In genomic region chr16:19700319-19700781, GRCh38 we compare ENCODE assay signal across 8 cellular contexts. TPM values are rescaled to one million over a fixed set of nuclear protein-coding genes. Genes with fewer than 3 reads are reported as not detected.
DNase-seq lines count a peak whose midpoint lies in the region; ATAC-seq and TF ChIP-seq lines count a peak whose summit lies in the region.

No MANE protein-coding gene starts in this region.

- H3K36me3 ChIP-seq in esophagus squamous epithelium = peaks cover 0 to 49% (median 4%) of the 10 kb centered on the region in 3 donors

- DNase-seq in Caki2 (ENCODE audit: low read depth) (peak; percentile 97), NCI-H69 (lab: John Stamatoyannopoulos, UW) (peak; percentile 93), esophagus squamous epithelium (lab: John Stamatoyannopoulos, UW) (no peak), renal cortical epithelial cell (ENCODE audit: low read depth) (peak; percentile 95), GM20000 (ENCODE audit: low spot score) (no peak), AG08395 (ENCODE audit: low spot score) (no peak)
- no peak for DNase-seq in activated CD4-positive, CD25-positive, alpha-beta regulatory T cell (lab: John Stamatoyannopoulos, UW)

- peaks cover 57 to 84% (median 67%) of the 10 kb centered on the region in 3 donors for H3K4me1 ChIP-seq in esophagus squamous epithelium

- no peak for ATAC-seq in GM21447 (IDR thresholded peaks at IDR 0.05; ENCODE audit: unreplicated experiment)

- peak overlapping the region; percentile 26 to 80 (median 74) for H3K27ac ChIP-seq in esophagus squamous epithelium

- no peak for TF ChIP-seq POLR2A in esophagus squamous epithelium (IDR thresholded peaks at IDR 0.05)

- H3K27me3 ChIP-seq in esophagus squamous epithelium = no peaks in the 10 kb centered on the region

- in situ Hi-C loops in Caki2 (cut with HindIII; ENCODE audit: low pct_unique_long_range_greater_than_20kb, low sequenced_read_pairs) = no loop called here

- WGBS in esophagus squamous epithelium, 2 donors = 21 to 30% methylated on average over 6 of the region's 6 CpGs

- intact Hi-C loops in esophagus squamous epithelium (cut with DNase I) = no loop called here

- no peaks in the 10 kb centered on the region for H3K9me3 ChIP-seq in esophagus squamous epithelium

- no peak overlapping the region for H3K4me3 ChIP-seq in esophagus squamous epithelium

- TF ChIP-seq CTCF in esophagus squamous epithelium (IDR thresholded peaks at IDR 0.05) = no peak
- TF ChIP-seq CTCF in GM20000 (IDR thresholded peaks at IDR 0.05; ENCODE audit: extremely low read depth, missing control alignments) = no peak

RNA-seq across cellular contexts. Expression of gene KNOP1, which starts 17.7 kb away (rescaled TPM):
- 12.2 and 15.8 TPM in 2 replicates for total RNA-seq in Caki2 (2014; rRNA removed; shearing (Covaris generic); ENCODE audit: low replicate concordance)
- total RNA-seq in esophagus squamous epithelium = 10 to 100 TPM in 2 of 4 donors, 1 to 10 TPM in 2; 9.0 to 14.3 (median 11.7) TPM
- 14.1 and 23.8 TPM in 2 replicates for total RNA-seq in renal cortical epithelial cell

RNA-seq across cellular contexts. Expression of gene IQCK, which starts 17.7 kb away (rescaled TPM):
- 22.0 and 24.1 TPM in 2 replicates for total RNA-seq in Caki2 (2014; rRNA removed; shearing (Covaris generic); ENCODE audit: low replicate concordance)
- total RNA-seq in esophagus squamous epithelium = 1 to 10 TPM; 2.2 to 9.3 (median 6.1) TPM
- total RNA-seq in renal cortical epithelial cell = 9.2 and 37.1 TPM in 2 replicates

Comparison
In these comparisons a context has a peak if more than half of its experiments do, and no peak if none do; other contexts are left out.
1. DNase-seq: peak in Caki2 (single experiment), NCI-H69 (single experiment) and renal cortical epithelial cell (single experiment); none in esophagus squamous epithelium (single experiment), GM20000 (single experiment), activated CD4-positive, CD25-positive, alpha-beta regulatory T cell (0 of 4) and AG08395 (single experiment).